ENCODE assay signal across 14 cellular contexts in genomic region chrX:148984238-148984637, GRCh38.
"Had no signal": no experiment of that assay in that cellular context is flagged by ENCODE, and none has a peak within 500 bp of the region (broad histone marks: within the 10 kb centered on the region; RNA-seq: fewer than 3 reads in every experiment).

No MANE protein-coding gene starts in this region.

- DNase-seq: activated CD4-positive, CD25-positive, alpha-beta regulatory T cell; activated CD8-positive, alpha-beta memory T cell treated with anti-CD3 and anti-CD28 coated beads, Interleukin-2, amount 50 U/mL, for 48 hours; activated CD8-positive, alpha-beta T cell treated with anti-CD3 and anti-CD28 coated beads, Interleukin-2, amount 10 ng/mL, durations not matched to agents 7 days and 5 days; activated naive CD4-positive, alpha-beta T cell treated with anti-CD3 and anti-CD28 coated beads for 36 hours; colonic mucosa; esophagus squamous epithelium; foreskin fibroblast; immature natural killer cell; midbrain; ovary; stomach had no signal

- H3K4me1 ChIP-seq: colonic mucosa, esophagus squamous epithelium, neural progenitor cell, stomach had no signal

- ATAC-seq: activated CD8-positive, alpha-beta T cell treated with anti-CD3 and anti-CD28 coated beads, Interleukin-2, amount 10 ng/mL, durations not matched to agents 7 days and 5 days had no signal

- H3K27me3 ChIP-seq: colonic mucosa, esophagus squamous epithelium, neural progenitor cell, ovary, stomach had no signal

- H3K4me2 ChIP-seq: neural progenitor cell had no signal

- H3K36me3 ChIP-seq: colonic mucosa, esophagus squamous epithelium, neural progenitor cell, ovary, stomach, thoracic aorta had no signal

- H2AFZ ChIP-seq: neural progenitor cell had no signal

- H3K9me3 ChIP-seq: colonic mucosa, esophagus squamous epithelium, ovary, stomach, thoracic aorta had no signal

- H3K27ac ChIP-seq: colonic mucosa, esophagus squamous epithelium, neural progenitor cell, ovary, stomach, thoracic aorta had no signal

- H3K9ac ChIP-seq: neural progenitor cell had no signal

- H3K4me3 ChIP-seq: colonic mucosa, esophagus squamous epithelium, lung, neural progenitor cell, ovary, stomach, thoracic aorta had no signal
